ENCODE assay signal across 31 cellular contexts in the genomic region with DNA sequence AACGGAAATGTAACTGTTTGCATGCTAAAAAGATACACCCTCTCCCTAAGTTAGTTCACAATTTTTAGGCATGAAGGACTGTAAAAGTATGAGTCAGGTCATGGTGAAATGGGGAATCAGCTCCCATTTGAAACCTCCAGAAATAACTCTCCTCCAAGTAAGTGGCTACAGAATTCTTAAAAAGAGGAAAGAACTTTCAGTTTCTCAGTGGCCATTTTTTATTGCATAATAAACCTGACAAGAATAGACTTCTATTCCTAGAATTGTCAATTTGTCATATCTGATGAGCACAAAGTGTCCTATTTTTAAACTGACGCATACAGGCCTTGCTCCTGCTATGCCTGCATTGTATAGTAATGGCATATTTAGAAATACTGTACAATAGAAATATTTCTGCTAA.
A peak's percentile ranks its signal among the peaks of the same experiment; 100 is the strongest.
DNase-seq lines count a peak whose midpoint lies in the region; ATAC-seq and TF ChIP-seq lines count a peak whose summit lies in the region.
"Had no signal": no experiment of that assay in that cellular context is flagged by ENCODE, and none has a peak within 500 bp of the region (broad histone marks: within the 10 kb centered on the region; RNA-seq: fewer than 3 reads in every experiment).

No MANE protein-coding gene starts in this region.

- no peak overlapping the region for H3K14ac ChIP-seq in mesenchymal stem cell (ENCODE audit: low read length in 2 of 2)

- no peak overlapping the region for H2BK15ac ChIP-seq in mesenchymal stem cell (ENCODE audit: low read depth, poor library complexity, severe bottlenecking)

- H2BK12ac ChIP-seq in mesenchymal stem cell (ENCODE audit: low read length in 2 of 2): no peak overlapping the region

- no peak overlapping the region for H3K4ac ChIP-seq in mesenchymal stem cell (ENCODE audit: low read depth in 1 of 2, low read length in 2 of 2)

- H3K4me2 ChIP-seq in mesenchymal stem cell (ENCODE audit: low read length, poor library complexity, severe bottlenecking): no peak overlapping the region
- H3K4me2 ChIP-seq: KMS-11 had no signal

- no peaks in the 10 kb centered on the region for H3K4me1 ChIP-seq in mesenchymal stem cell (ENCODE audit: control insufficient read depth, insufficient read depth, low read depth, low read length)
- H3K4me1 ChIP-seq: ascending aorta, Caco-2, colonic mucosa, pancreas had no signal

- DNase-seq in ELR (ENCODE audit: low read depth) (peak; percentile 27), MV-4-11 (lab: John Stamatoyannopoulos, UW) (peak; percentile 99), SKM-1 treated with dmso at 0.1 percent for 144 hours (lab: John Stamatoyannopoulos, UW; ENCODE audit: unreplicated experiment) (peak; percentile 46), mesenchymal stem cell (peak; percentile 1), RWPE1 (ENCODE audit: low spot score) (no peak), GM10248 (ENCODE audit: extremely low spot score) (no peak), NCI-H187 (lab: John Stamatoyannopoulos, UW) (no peak)
- DNase-seq: activated CD4-positive, alpha-beta T cell treated with anti-CD3 and anti-CD28 coated beads, Interleukin-2, amount 50 U/mL, for 4 hours; activated CD4-positive, CD25-positive, alpha-beta regulatory T cell; activated naive CD4-positive, alpha-beta T cell treated with anti-CD3 and anti-CD28 coated beads, Interleukin-2, amount 10 ng/mL, durations not matched to agents 7 days and 5 days; C1 segment of cervical spinal cord; Caco-2; colonic mucosa; DMS79; effector memory CD4-positive, alpha-beta T cell; GF-D8; mucosa of descending colon; NCI-H1092; NCI-H187 treated with DMSO at 0.1 percent for 48 hours; NCI-H526; pancreas; RPMI8226; stimulated activated CD4-positive, alpha-beta T cell treated with anti-CD3 and anti-CD28 coated beads, Interleukin-2, amount 100 ng/mL, for 24 hours; T-helper 9 cell; trophoblast cell had no signal

- no peak overlapping the region for H4K8ac ChIP-seq in mesenchymal stem cell (ENCODE audit: low read length)

- H2BK5ac ChIP-seq in mesenchymal stem cell (ENCODE audit: low read depth, low read length, poor library complexity, severe bottlenecking): no peak overlapping the region

- no peak overlapping the region for H2AFZ ChIP-seq in mesenchymal stem cell (ENCODE audit: low read depth, low read length)

- WGBS in mesenchymal stem cell: no CpG with 5 or more reads among the region's 2 CpGs

- TF ChIP-seq CTCF in RWPE1 (conservative IDR thresholded peaks at IDR 0.05; ENCODE audit: low read depth) (no peak), GM10248 (IDR thresholded peaks at IDR 0.05; ENCODE audit: control extremely low read depth, extremely low read depth, low read depth, missing control alignments) (no peak)

- H3K27me3 ChIP-seq in mesenchymal stem cell (ENCODE audit: control insufficient read depth in 1 of 2, insufficient read depth in 1 of 2, low read length in 2 of 2): no peaks in the 10 kb centered on the region
- H3K27me3 ChIP-seq: ascending aorta, cardiac muscle cell, colonic mucosa, pancreas had no signal

- no peak overlapping the region for H3K18ac ChIP-seq in mesenchymal stem cell (ENCODE audit: low read depth in 1 of 2, low read length in 2 of 2)

- POLR2A ChIA-PET in RWPE1 (lab: Yijun Ruan, JAX; ENCODE audit: low non-redundant PET): no interaction called here
- POLR2A ChIA-PET in GM10248 (lab: Yijun Ruan, JAX): no interaction called here

- H3K27ac ChIP-seq in mesenchymal stem cell (ENCODE audit: low read length, poor library complexity, severe bottlenecking): no peak overlapping the region
- H3K27ac ChIP-seq in RWPE1: no peak overlapping the region
- H3K27ac ChIP-seq: ascending aorta, cardiac muscle cell, colonic mucosa, KMS-11, pancreas had no signal

- no peak overlapping the region for H3K23ac ChIP-seq in mesenchymal stem cell (ENCODE audit: low read length in 2 of 2)

- no peaks in the 10 kb centered on the region for H3K79me1 ChIP-seq in mesenchymal stem cell (replicated peaks; ENCODE audit: low read length, poor library complexity, severe bottlenecking)

- no peak overlapping the region for H4K91ac ChIP-seq in mesenchymal stem cell (ENCODE audit: low read length)

- H3K9me3 ChIP-seq in mesenchymal stem cell (ENCODE audit: control insufficient read depth, low read length): no peaks in the 10 kb centered on the region
- H3K9me3 ChIP-seq: ascending aorta, colonic mucosa, mucosa of descending colon, pancreas had no signal

- H3K4me3 ChIP-seq in mesenchymal stem cell (ENCODE audit: insufficient read depth in 1 of 2, low read depth in 1 of 2, low read length in 2 of 2): no peak overlapping the region
- H3K4me3 ChIP-seq: ascending aorta, cardiac muscle cell, colonic mucosa, lung, mucosa of descending colon, pancreas had no signal

- CTCF ChIA-PET in RWPE1 (lab: Yijun Ruan, JAX) (no interaction called here), GM10248 (lab: Yijun Ruan, JAX) (interaction anchor here (1.0 kb wide), 1 partner anchor 25 kb away, joined by 3 read pairs; no protein-coding TSS in a partner anchor)

- no peak overlapping the region for H2AK5ac ChIP-seq in mesenchymal stem cell (ENCODE audit: low read length, severe bottlenecking)

- no peak overlapping the region for H2BK120ac ChIP-seq in mesenchymal stem cell (ENCODE audit: low read depth, low read length)

- H3K9ac ChIP-seq in mesenchymal stem cell (ENCODE audit: low read length): no peak overlapping the region
- H3K9ac ChIP-seq: KMS-11 had no signal

- no peaks in the 10 kb centered on the region for H3K36me3 ChIP-seq in mesenchymal stem cell (ENCODE audit: control insufficient read depth in 1 of 2, insufficient read depth in 2 of 2, low read depth in 1 of 2, low read length in 2 of 2)
- H3K36me3 ChIP-seq: ascending aorta, cardiac muscle cell, colonic mucosa, pancreas had no signal

- ATAC-seq in GM19351 (IDR thresholded peaks at IDR 0.05; ENCODE audit: unreplicated experiment): no peak
- ATAC-seq: mucosa of descending colon, pancreas, SK-N-SH treated with all-trans-retinoic acid at 6 μM for 48 hours had no signal

Comparison
In these comparisons a context has a peak if more than half of its experiments do, and no peak if none do; other contexts are left out.
1. DNase-seq: peak in ELR (single experiment), MV-4-11 (single experiment), SKM-1 treated with dmso at 0.1 percent for 144 hours (single experiment) and mesenchymal stem cell (single experiment); none in RWPE1 (single experiment), GM10248 (single experiment) and NCI-H187 (0 of 2).